Comparison of ENCODE assay signal across 8 cellular contexts in the genomic region with DNA sequence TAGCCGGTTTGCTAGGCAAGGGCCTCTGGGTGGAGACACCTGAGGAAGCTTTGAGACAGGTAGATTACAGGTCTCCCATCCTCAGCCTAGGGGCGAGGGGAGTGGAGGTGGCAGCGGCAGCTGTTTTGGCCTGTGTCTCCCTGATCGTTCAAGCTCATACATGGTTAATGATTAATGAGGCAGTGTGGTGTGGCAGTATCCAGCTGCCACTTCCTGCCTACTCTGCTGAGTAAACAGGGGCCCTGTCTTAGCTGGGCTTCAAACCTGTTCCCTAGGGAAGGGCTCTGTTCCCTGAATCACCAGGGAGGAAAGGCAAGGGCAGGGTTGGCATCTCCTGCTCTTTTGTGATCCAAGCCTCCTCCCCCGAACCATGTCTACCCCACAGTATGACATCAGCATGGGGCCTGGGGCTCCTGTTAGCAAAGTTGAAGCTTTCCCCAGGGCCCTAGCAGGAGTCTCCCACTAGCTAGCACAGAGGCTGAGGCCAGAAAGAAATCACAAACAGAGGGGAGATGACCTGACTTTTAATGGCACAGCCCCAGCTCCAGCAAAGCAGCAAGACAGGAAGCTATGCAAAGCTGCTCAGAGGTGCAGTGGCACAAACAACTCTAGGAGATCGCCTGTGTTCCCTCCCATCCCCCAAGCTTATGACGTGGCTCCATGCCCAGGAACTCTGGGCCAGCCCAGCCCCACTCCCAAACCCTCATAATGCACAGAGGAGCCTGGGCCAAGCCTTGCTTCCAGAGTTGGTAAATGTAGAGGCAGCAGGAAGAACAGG. TPM values are rescaled to one million over a fixed set of nuclear protein-coding genes. Genes with fewer than 3 reads are reported as not detected.
A peak's percentile ranks its signal among the peaks of the same experiment; 100 is the strongest.
DNase-seq lines count a peak whose midpoint lies in the region; ATAC-seq and TF ChIP-seq lines count a peak whose summit lies in the region.

No MANE protein-coding gene starts in this region.

- CTCF ChIA-PET in IMR-90 (lab: Yijun Ruan, JAX) = interaction anchor here (0.8 to 2.3 kb wide), 3 partner anchors 28 to 45 kb away, joined by 6 to 10 read pairs (median 8); no protein-coding TSS in a partner anchor

- H3K56ac ChIP-seq in IMR-90 (ENCODE audit: extremely low read depth, insufficient read depth, low read length) = peak overlapping the region; percentile 76

- dilution Hi-C loops in IMR-90 (cut with HindIII; ENCODE audit: low sequenced_read_pairs, unreplicated experiment) = no loop called here

- H4K8ac ChIP-seq in IMR-90 (ENCODE audit: low read depth in 2 of 2, low read length in 2 of 2) = peak overlapping the region; percentile 7 to 82

- peaks cover 48% of the 10 kb centered on the region for H3K9me1 ChIP-seq in IMR-90 (ENCODE audit: insufficient read depth, low read length)

- H2AK9ac ChIP-seq in IMR-90 (replicated peaks; ENCODE audit: low read depth, low read length, poor library complexity) = peak overlapping the region; percentile 99

- no TSS peak for BruUV-seq in IMR-90 (replicated peaks; lab: Mats Ljungman, UMichigan)

- peak; percentile 90 for DNase-seq in DMS 273 treated with DMSO at 0.1 percent for 48 hours (lab: John Stamatoyannopoulos, UW)
- DNase-seq in IMR-90 = peak; percentile 75
- DNase-seq in body of pancreas = peak; percentile 86 to 93 (median 90)
- DNase-seq in DMS114 treated with DMSO at 0.1 percent for 48 hours (lab: John Stamatoyannopoulos, UW; ENCODE audit: unreplicated experiment) = no peak

- H3K4me3 ChIP-seq in IMR-90 (ENCODE audit: insufficient read depth, low read depth, low read length) (no peak overlapping the region), body of pancreas (no peak overlapping the region), iPS-20b (ENCODE audit: low read length) (no peak overlapping the region), skeletal muscle satellite cell (ENCODE audit: low read length) (peak overlapping the region; percentile 27)

- TF ChIP-seq RAD21 in IMR-90 (IDR thresholded peaks at IDR 0.05; ENCODE audit: low read length) = no peak

- WGBS in IMR-90 (ENCODE audit: extremely low coverage in 2 of 2, insufficient read length in 1 of 2), 2 experiments = no CpG with 5 or more reads among the region's 7 CpGs
- WGBS in body of pancreas, 2 donors = 2 to 9% methylated on average over 5 to 7 of the region's 7 CpGs

- H2BK5ac ChIP-seq in IMR-90 (ENCODE audit: low read depth, low read length, poor library complexity, severe bottlenecking) = peak overlapping the region; percentile 90

- 0 out of 2 replicates have a peak, but pooled peaks cover 8% of the 10 kb centered on the region for H4K20me1 ChIP-seq in IMR-90 (ENCODE audit: insufficient read depth, low read length)

- H3K27me3 ChIP-seq in IMR-90 (ENCODE audit: control insufficient read depth, insufficient read depth, low read length) (peaks cover under 1% of the 10 kb centered on the region; the same call in 1 of the 2 replicates), body of pancreas (no peaks in the 10 kb centered on the region), iPS-20b (ENCODE audit: insufficient read depth, low read length) (peaks cover 33% of the 10 kb centered on the region), skeletal muscle satellite cell (ENCODE audit: control insufficient read depth, insufficient read depth, low read length) (peaks cover 5% of the 10 kb centered on the region)

- TF ChIP-seq CTCF in IMR-90 (conservative IDR thresholded peaks at IDR 0.05; ENCODE audit: low read depth, low read length) (no peak), body of pancreas (IDR thresholded peaks at IDR 0.05) (peak in 1 of 7 experiments; percentile 6)

- H3K4me2 ChIP-seq in IMR-90 (ENCODE audit: low read depth, low read length) (peak overlapping the region; percentile 58), skeletal muscle satellite cell (ENCODE audit: low read length) (peak overlapping the region; percentile 41)

- H3K4me1 ChIP-seq in IMR-90 (ENCODE audit: control insufficient read depth, insufficient read depth, low read length) (peaks cover 44% of the 10 kb centered on the region), body of pancreas (peaks cover 87% of the 10 kb centered on the region), iPS-20b (ENCODE audit: insufficient read depth, low read length) (peaks cover 18% of the 10 kb centered on the region), skeletal muscle satellite cell (ENCODE audit: control insufficient read depth, insufficient read depth, low read length) (peaks cover 84% of the 10 kb centered on the region)

- intact Hi-C loops in IMR-90 (cut with micrococcal nuclease) = no loop called here
- intact Hi-C loops in body of pancreas (cut with DNase I) = no loop called here

- TF ChIP-seq POLR2A in IMR-90 (IDR thresholded peaks at IDR 0.05; ENCODE audit: low read depth, low read length) (peak; percentile 4; the same call in 1 of the 2 replicates), Raji (IDR thresholded peaks at IDR 0.05; ENCODE audit: insufficient read depth, low read depth, low read length) (peak; percentile 70), body of pancreas (IDR thresholded peaks at IDR 0.05) (peak; percentile 31 to 65 (median 61))

- peak overlapping the region; percentile 87 for H3K4ac ChIP-seq in IMR-90 (ENCODE audit: low read depth, low read length)

- H3K23ac ChIP-seq in IMR-90 (ENCODE audit: low read depth, low read length) = peak overlapping the region; percentile 79; the same call in 1 of the 2 replicates

- H3K9ac ChIP-seq in IMR-90 (ENCODE audit: low read depth, low read length) (peak overlapping the region; percentile 20), iPS-20b (ENCODE audit: low read depth, low read length) (peak overlapping the region; percentile 30; the same call in 1 of the 2 replicates), skeletal muscle satellite cell (ENCODE audit: low read depth, low read length) (peak overlapping the region; percentile 66)

- H3K9me3 ChIP-seq in IMR-90 (ENCODE audit: control insufficient read depth, insufficient read depth, low read length) = no peaks in the 10 kb centered on the region
- H3K9me3 ChIP-seq in body of pancreas = no peaks in the 10 kb centered on the region
- no peaks in the 10 kb centered on the region for H3K9me3 ChIP-seq in iPS-20b (ENCODE audit: insufficient read depth, low read depth, low read length)
- no peaks in the 10 kb centered on the region for H3K9me3 ChIP-seq in skeletal muscle satellite cell (replicated peaks; ENCODE audit: low read length)

- H3K27ac ChIP-seq in IMR-90 (ENCODE audit: insufficient read depth, low read length) (peak overlapping the region; percentile 72), body of pancreas (peak overlapping the region; percentile 80 to 96 (median 94)), iPS-20b (ENCODE audit: low read length) (no peak overlapping the region)

- H3K36me3 ChIP-seq in IMR-90 (ENCODE audit: control insufficient read depth, insufficient read depth, low read length) = peaks cover 21% of the 10 kb centered on the region; the same call in 1 of the 2 replicates
- peaks cover 0 to 2% of the 10 kb centered on the region in 2 donors for H3K36me3 ChIP-seq in body of pancreas (replicated peaks in 1 of 2; ENCODE audit: insufficient read depth in 1 of 2, low read depth in 2 of 2)
- H3K36me3 ChIP-seq in iPS-20b (ENCODE audit: insufficient read depth, low read depth, low read length) = peaks cover 30% of the 10 kb centered on the region
- H3K36me3 ChIP-seq in skeletal muscle satellite cell (ENCODE audit: insufficient read depth, low read length) = peaks cover 23% of the 10 kb centered on the region

- peak overlapping the region; percentile 81 for H2AK5ac ChIP-seq in IMR-90 (ENCODE audit: low read depth, low read length)

- H3K14ac ChIP-seq in IMR-90 (replicated peaks; ENCODE audit: low read depth, low read length) = peak overlapping the region; percentile 90

- H3K18ac ChIP-seq in IMR-90 (ENCODE audit: low read depth, low read length) = peak overlapping the region; percentile 76

- POLR2A ChIA-PET in IMR-90 (lab: Charles Lee; ENCODE audit: unreplicated experiment) = interaction anchor here (1.0 kb wide), 1 partner anchor 20 kb away, joined by 18 read pairs; a partner anchor contains a TSS

- ATAC-seq in GM19468 (IDR thresholded peaks at IDR 0.05; ENCODE audit: extremely low read depth, unreplicated experiment) (peak; percentile 37), IMR-90 (ENCODE audit: low read depth) (peak; percentile 55), body of pancreas (peak; percentile 74)

- in situ Hi-C loops in IMR-90 (cut with MboI; ENCODE audit: low sequenced_read_pairs) = no loop called here

- H4K5ac ChIP-seq in IMR-90 (ENCODE audit: low read depth, low read length) = peak overlapping the region; percentile 82

- H3K79me1 ChIP-seq in IMR-90 (ENCODE audit: low read depth in 1 of 2, low read length in 2 of 2) = peaks cover 23 to 46% of the 10 kb centered on the region in 2 experiments

- peak overlapping the region; percentile 54 for H2BK20ac ChIP-seq in IMR-90 (ENCODE audit: low read depth, low read length)

- H2BK15ac ChIP-seq in IMR-90 (ENCODE audit: low read depth, low read length) = peak overlapping the region; percentile 50; the same call in 2 of the 3 replicates

- peak overlapping the region; percentile 81 for H2AFZ ChIP-seq in IMR-90 (replicated peaks; ENCODE audit: low read length, poor library complexity)

- H4K91ac ChIP-seq in IMR-90 (ENCODE audit: insufficient read depth, low read depth, low read length) = peak overlapping the region; percentile 82

- H2BK120ac ChIP-seq in IMR-90 (ENCODE audit: low read depth, low read length) = peak overlapping the region; percentile 70

RNA-seq across cellular contexts. Expression of a gene that starts 3.7 kb away (rescaled TPM):
- total RNA-seq in IMR-90 (2012; rRNA removed) (not detected in 2 replicates), body of pancreas (not detected)
- polyA plus RNA-seq in IMR-90 (2012; rRNA removed) = not detected in 2 replicates
- polyA plus RNA-seq in IMR-90 (2012; cell fraction: cytosol; rRNA removed) = not detected in 2 replicates
- polyA plus RNA-seq in IMR-90 (2012; cell fraction: nucleus; rRNA removed; ENCODE audit: low replicate concordance) = 0.05 TPM in 1 of 2 replicates, not detected in the other
- not detected in 2 replicates for total RNA-seq in skeletal muscle satellite cell (2012; rRNA removed)

RNA-seq across cellular contexts. Expression of a gene that starts 4.1 kb away (rescaled TPM):
- 35.0 and 44.4 TPM in 2 replicates for total RNA-seq in IMR-90 (2012; rRNA removed)
- 40.3 and 50.1 TPM in 2 replicates for polyA plus RNA-seq in IMR-90 (2012; rRNA removed)
- 45.9 and 72.9 TPM in 2 replicates for polyA plus RNA-seq in IMR-90 (2012; cell fraction: cytosol; rRNA removed)
- 49.3 and 58.9 TPM in 2 replicates for polyA plus RNA-seq in IMR-90 (2012; cell fraction: nucleus; rRNA removed; ENCODE audit: low replicate concordance)
- total RNA-seq in body of pancreas = 10 to 100 TPM in 1 of 2 donors, 1 to 10 TPM in 1; 8.0 to 16.8 TPM
- total RNA-seq in skeletal muscle satellite cell (2012; rRNA removed) = 20.8 and 28.9 TPM in 2 replicates

RNA-seq across cellular contexts. Expression of a gene that starts 4.1 kb away (rescaled TPM):
- total RNA-seq in IMR-90 (2012; rRNA removed) (3.6 and 4.1 TPM in 2 replicates), body of pancreas (10 to 100 TPM in 1 of 2 donors, 1 to 10 TPM in 1; 3.1 to 11.2 TPM)
- polyA plus RNA-seq in IMR-90 (2012; rRNA removed) = 5.7 and 6.2 TPM in 2 replicates
- 4.2 and 4.9 TPM in 2 replicates for polyA plus RNA-seq in IMR-90 (2012; cell fraction: cytosol; rRNA removed)
- polyA plus RNA-seq in IMR-90 (2012; cell fraction: nucleus; rRNA removed; ENCODE audit: low replicate concordance) = 9.0 and 16.1 TPM in 2 replicates
- 6.6 and 11.4 TPM in 2 replicates for total RNA-seq in skeletal muscle satellite cell (2012; rRNA removed)

RNA-seq across cellular contexts. Expression of a gene that starts 4.3 kb away (rescaled TPM):
- total RNA-seq in IMR-90 (2012; rRNA removed) (21.9 and 26.1 TPM in 2 replicates), body of pancreas (10 to 100 TPM; 17.8 to 20.2 TPM)
- polyA plus RNA-seq in IMR-90 (2012; rRNA removed) = 30.3 and 35.6 TPM in 2 replicates
- polyA plus RNA-seq in IMR-90 (2012; cell fraction: cytosol; rRNA removed) = 19.5 and 39.0 TPM in 2 replicates
- polyA plus RNA-seq in IMR-90 (2012; cell fraction: nucleus; rRNA removed; ENCODE audit: low replicate concordance) = 46.8 and 128 TPM in 2 replicates
- 11.4 and 15.5 TPM in 2 replicates for total RNA-seq in skeletal muscle satellite cell (2012; rRNA removed)

RNA-seq across cellular contexts. Expression of a gene that starts 19.8 kb away (rescaled TPM):
- total RNA-seq in IMR-90 (2012; rRNA removed) (18.3 and 18.6 TPM in 2 replicates), body of pancreas (10 to 100 TPM; 67.5 to 95.3 TPM)
- polyA plus RNA-seq in IMR-90 (2012; rRNA removed) = 29.1 and 33.8 TPM in 2 replicates
- polyA plus RNA-seq in IMR-90 (2012; cell fraction: cytosol; rRNA removed) = 9.8 and 11.4 TPM in 2 replicates
- 195 and 339 TPM in 2 replicates for polyA plus RNA-seq in IMR-90 (2012; cell fraction: nucleus; rRNA removed; ENCODE audit: low replicate concordance)
- 19.3 and 26.6 TPM in 2 replicates for total RNA-seq in skeletal muscle satellite cell (2012; rRNA removed)

Comparison
In these comparisons a context has a peak if more than half of its experiments do, and no peak if none do; other contexts are left out.
1. POLR2A ChIP-seq: peak in every context shown above with its lines; median percentile 70 in Raji; 61 in body of pancreas; 4 in IMR-90.